1 cellular context compared by ENCODE assay signal in the genomic region with DNA sequence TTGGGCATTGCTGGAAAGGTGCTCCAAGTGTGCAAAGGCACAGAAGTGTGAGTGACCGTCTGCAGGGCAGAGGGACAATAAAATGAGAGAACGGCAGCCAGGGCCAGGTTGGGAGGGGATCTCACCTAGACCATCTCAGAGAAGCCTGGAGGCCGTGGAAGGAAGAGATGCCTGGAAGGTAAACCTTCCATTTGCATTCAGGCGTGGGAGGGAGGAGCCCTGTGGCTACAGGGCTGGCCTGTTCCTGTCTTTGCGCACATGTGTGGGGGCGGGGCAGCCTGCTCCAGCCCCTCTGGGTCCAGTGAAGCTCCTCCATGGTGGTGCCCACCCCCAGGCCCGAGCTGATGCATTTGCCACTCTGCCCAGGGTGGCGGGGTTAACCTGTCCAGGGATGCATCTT.
TF ChIP-seq lines count a peak whose summit lies in the region.

No MANE protein-coding gene starts in this region.

TF ChIP-seq in H1, 55 proteins besides CTCF, POLR2A, EP300 and RAD21:
- TF ChIP-seq SIRT6 (IDR thresholded peaks at IDR 0.05; ENCODE audit: low read length), result no peak
- TF ChIP-seq SAP30 (IDR thresholded peaks at IDR 0.05; ENCODE audit: insufficient read depth, insufficient replicate concordance, low read length), result no peak
- no peak for TF ChIP-seq ASH2L (IDR thresholded peaks at IDR 0.05; ENCODE audit: low read length)
- no peak for TF ChIP-seq NANOG (IDR thresholded peaks at IDR 0.05; ENCODE audit: insufficient read depth, low read depth, low read length, poor library complexity, severe bottlenecking)
- TF ChIP-seq YY1 (IDR thresholded peaks at IDR 0.05; ENCODE audit: low read depth, low read length), result no peak
- no peak for TF ChIP-seq KDM4A (IDR thresholded peaks at IDR 0.05; ENCODE audit: low read depth, low read length, severe bottlenecking)
- no peak for TF ChIP-seq PHF8 (conservative IDR thresholded peaks at IDR 0.05; ENCODE audit: low read depth, low read length)
- TF ChIP-seq, protein P1, sequence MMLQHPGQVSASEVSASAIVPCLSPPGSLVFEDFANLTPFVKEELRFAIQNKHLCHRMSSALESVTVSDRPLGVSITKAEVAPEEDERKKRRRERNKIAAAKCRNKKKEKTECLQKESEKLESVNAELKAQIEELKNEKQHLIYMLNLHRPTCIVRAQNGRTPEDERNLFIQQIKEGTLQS (IDR thresholded peaks at IDR 0.05; ENCODE audit: insufficient read depth, low read depth, low read length), result no peak
- TF ChIP-seq, protein P2, sequence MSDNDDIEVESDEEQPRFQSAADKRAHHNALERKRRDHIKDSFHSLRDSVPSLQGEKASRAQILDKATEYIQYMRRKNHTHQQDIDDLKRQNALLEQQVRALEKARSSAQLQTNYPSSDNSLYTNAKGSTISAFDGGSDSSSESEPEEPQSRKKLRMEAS (IDR thresholded peaks at IDR 0.05), result no peak
- no peak for TF ChIP-seq TAF1 (IDR thresholded peaks at IDR 0.05; ENCODE audit: low read depth, low read length)
- no peak for TF ChIP-seq TEAD4 (IDR thresholded peaks at IDR 0.05; ENCODE audit: low read depth, low read length)
- no peak for TF ChIP-seq EGR1 (IDR thresholded peaks at IDR 0.05; ENCODE audit: borderline replicate concordance, low read depth, low read length)
- TF ChIP-seq TCF12 (IDR thresholded peaks at IDR 0.05; ENCODE audit: low read depth, low read length), result no peak
- no peak for TF ChIP-seq KDM1A (IDR thresholded peaks at IDR 0.05; ENCODE audit: borderline replicate concordance, low read length)
- no peak for TF ChIP-seq SUZ12 (IDR thresholded peaks at IDR 0.05; ENCODE audit: low read length)
TF ChIP-seq in H1: peak in this region for 0.
